ENCODE assay signal across 15 cellular contexts in the genomic region with DNA sequence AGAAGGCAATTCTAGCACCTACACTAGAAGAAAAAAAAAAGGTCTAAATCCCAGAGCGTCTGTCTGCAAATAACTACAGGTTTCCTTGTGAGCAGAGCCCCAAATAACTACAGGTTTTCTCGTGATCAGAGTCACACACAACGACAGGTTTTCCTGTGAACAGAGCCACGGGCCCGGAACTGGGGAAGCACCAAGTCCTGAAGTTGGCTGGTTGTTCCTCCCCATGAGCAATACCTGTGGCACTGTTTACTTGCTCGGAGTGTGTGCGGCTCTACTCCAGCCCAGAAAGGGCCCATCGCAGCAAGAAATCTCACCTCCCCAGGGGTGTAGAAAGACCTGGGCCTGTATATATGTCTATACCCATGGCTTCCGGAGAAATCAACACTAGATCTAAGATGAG. TPM values are rescaled to one million over a fixed set of nuclear protein-coding genes. Genes with fewer than 3 reads are reported as not detected.
A peak's percentile ranks its signal among the peaks of the same experiment; 100 is the strongest.
DNase-seq lines count a peak whose midpoint lies in the region; ATAC-seq and TF ChIP-seq lines count a peak whose summit lies in the region.
"Had no signal": no experiment of that assay in that cellular context is flagged by ENCODE, and none has a peak within 500 bp of the region (broad histone marks: within the 10 kb centered on the region; RNA-seq: fewer than 3 reads in every experiment).

No MANE protein-coding gene starts in this region.

- no peaks in the 10 kb centered on the region for H3K36me3 ChIP-seq in ovary

- H3K9me3 Mint-ChIP-seq in WTC11 = no peaks in the 10 kb centered on the region
- H3K9me3 Mint-ChIP-seq: stimulated activated memory B cell treated with anti-CD40 and anti-IgM and Interleukin-4, amounts not matched to agents 10 μg/mL and 1 μg/mL and 100 μg/mL, for 72 hours had no signal

- H3K4me1 ChIP-seq in right cardiac atrium (ENCODE audit: control insufficient read depth, insufficient read depth, low read length) (peaks cover 6% of the 10 kb centered on the region), ovary (ENCODE audit: insufficient read depth) (no peaks in the 10 kb centered on the region)
- H3K4me1 ChIP-seq: foreskin keratinocyte had no signal

- WGBS in right cardiac atrium = 60% methylated on average over 9 of the region's 9 CpGs
- WGBS in ovary, 3 donors = 79 to 95% (median 91%) methylated on average over 9 of the region's 9 CpGs

- TF ChIP-seq CTCF in AG10803 (conservative IDR thresholded peaks at IDR 0.05; ENCODE audit: low read length) (no peak), WTC11 (IDR thresholded peaks at IDR 0.05) (no peak), ovary (IDR thresholded peaks at IDR 0.05) (no peak)

- no peak for TF ChIP-seq POLR2A in ovary (IDR thresholded peaks at IDR 0.05)

- H3K27me3 ChIP-seq in right cardiac atrium (ENCODE audit: control insufficient read depth, insufficient read depth) (no peaks in the 10 kb centered on the region), ovary (no peaks in the 10 kb centered on the region)

- POLR2A ChIA-PET in WTC11 (lab: Charles Lee) = no interaction called here

- H3K36me3 Mint-ChIP-seq in WTC11 = no peaks in the 10 kb centered on the region
- H3K36me3 Mint-ChIP-seq: stimulated activated memory B cell treated with anti-CD40 and anti-IgM and Interleukin-4, amounts not matched to agents 10 μg/mL and 1 μg/mL and 100 μg/mL, for 72 hours had no signal

- intact Hi-C loops in right cardiac atrium (cut with DNase I) (no loop called here), ovary (cut with DNase I) (no loop called here)

- H3K4me3 ChIP-seq in AG10803 (ENCODE audit: low read length) = peak overlapping the region; percentile 83
- H3K4me3 ChIP-seq in right cardiac atrium (ENCODE audit: low read length) = peak overlapping the region; percentile 61
- peak overlapping the region; percentile 46 for H3K4me3 ChIP-seq in ovary

- no peak overlapping the region for H3K27ac Mint-ChIP-seq in WTC11
- H3K27ac Mint-ChIP-seq: stimulated activated memory B cell treated with anti-CD40 and anti-IgM and Interleukin-4, amounts not matched to agents 10 μg/mL and 1 μg/mL and 100 μg/mL, for 72 hours had no signal

- H3K27ac ChIP-seq in right cardiac atrium (ENCODE audit: low read length) (peak overlapping the region; percentile 14), ovary (no peak overlapping the region)
- H3K27ac ChIP-seq: foreskin keratinocyte, VCaP had no signal

- peaks cover 7% of the 10 kb centered on the region for H3K27me3 Mint-ChIP-seq in WTC11 (ENCODE audit: low read depth)

- ATAC-seq in WTC11 (no peak), right cardiac atrium (peak in 1 of 2 donors; percentile 4), GM18519 (IDR thresholded peaks at IDR 0.05; ENCODE audit: low FRiP score, unreplicated experiment) (no peak), GM21576 (IDR thresholded peaks at IDR 0.05; ENCODE audit: unreplicated experiment) (no peak)
- ATAC-seq: stimulated activated memory B cell treated with anti-CD40 and anti-IgM and Interleukin-4, amounts not matched to agents 10 μg/mL and 1 μg/mL and 100 μg/mL, for 72 hours had no signal

- DNase-seq in AG10803 (ENCODE audit: low read depth) (peak; percentile 37), WTC11 (ENCODE audit: low spot score) (no peak), right cardiac atrium (no peak), ovary (no peak), NCI-H2196 (lab: John Stamatoyannopoulos, UW; ENCODE audit: unreplicated experiment) (no peak), NCI-H526 (lab: John Stamatoyannopoulos, UW) (no peak)
- DNase-seq: activated CD8-positive, alpha-beta memory T cell treated with anti-CD3 and anti-CD28 coated beads, Interleukin-2, amount 50 U/mL, for 4 hours; activated naive CD4-positive, alpha-beta T cell; foreskin keratinocyte; Kasumi-1; NCI-H1694 had no signal

- no peak for TF ChIP-seq EP300 in ovary (IDR thresholded peaks at IDR 0.05)

- H3K4me1 Mint-ChIP-seq in WTC11 = peaks cover 58% of the 10 kb centered on the region
- H3K4me1 Mint-ChIP-seq: stimulated activated memory B cell treated with anti-CD40 and anti-IgM and Interleukin-4, amounts not matched to agents 10 μg/mL and 1 μg/mL and 100 μg/mL, for 72 hours had no signal

- CTCF ChIA-PET in WTC11 (lab: Charles Lee) = interaction anchor here (1.5 to 1.8 kb wide), 3 partner anchors 34 to 387 kb away, joined by 5 to 8 read pairs (median 6); no protein-coding TSS in a partner anchor

- peak overlapping the region; percentile 78 for H3K4me3 Mint-ChIP-seq in WTC11
- H3K4me3 Mint-ChIP-seq: stimulated activated memory B cell treated with anti-CD40 and anti-IgM and Interleukin-4, amounts not matched to agents 10 μg/mL and 1 μg/mL and 100 μg/mL, for 72 hours had no signal

- H3K9me3 ChIP-seq in right cardiac atrium (ENCODE audit: control insufficient read depth, low read length) (no peaks in the 10 kb centered on the region), ovary (no peaks in the 10 kb centered on the region)

TF ChIP-seq in WTC11, 78 proteins besides CTCF, POLR2A, EP300 and RAD21:
- TF ChIP-seq GABPB1 (CRISPR knock-in tag; IDR thresholded peaks at IDR 0.05) (0 out of 2 replicates have a peak, but pooled peaks have one; percentile 5), NFE2L1 (CRISPR knock-in tag; IDR thresholded peaks at IDR 0.05) (no peak), TEAD1 (CRISPR knock-in tag; IDR thresholded peaks at IDR 0.05) (no peak)
- TF ChIP-seq, protein P1, sequence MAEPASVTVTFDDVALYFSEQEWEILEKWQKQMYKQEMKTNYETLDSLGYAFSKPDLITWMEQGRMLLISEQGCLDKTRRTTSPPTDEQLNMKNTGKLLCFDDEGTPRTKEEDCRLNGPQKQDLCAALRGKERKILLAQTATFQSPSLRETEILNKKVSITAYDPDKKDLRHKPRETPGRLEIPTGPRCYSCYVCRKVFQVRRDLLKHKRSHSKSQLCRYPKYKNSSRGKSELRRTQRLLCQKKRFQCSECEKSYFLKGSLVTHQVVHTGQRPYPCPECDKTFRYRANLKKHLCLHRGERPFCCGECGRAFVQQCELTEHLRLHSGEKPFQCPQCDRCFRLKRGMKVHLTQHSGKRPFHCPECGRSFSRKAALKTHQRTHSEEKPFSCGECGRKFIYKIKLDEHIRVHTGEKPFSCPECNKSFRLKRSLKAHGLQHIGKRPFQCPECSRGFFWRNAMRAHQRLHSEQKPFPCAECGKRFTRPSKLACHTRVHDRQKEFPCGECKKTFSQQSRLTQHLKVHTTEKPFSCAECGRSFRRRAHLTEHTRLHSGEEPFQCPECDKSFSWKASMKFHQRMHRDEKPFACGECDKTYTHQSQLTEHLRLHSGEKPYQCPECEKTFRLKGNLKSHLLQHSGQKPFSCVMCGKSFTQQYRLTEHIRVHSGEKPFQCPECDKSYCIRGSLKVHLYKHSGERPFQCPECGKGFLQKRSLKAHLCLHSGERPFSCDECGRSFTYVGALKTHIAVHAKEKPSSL (CRISPR knock-in tag; conservative IDR thresholded peaks at IDR 0.05) = no peak

RNA-seq across cellular contexts. Expression of a gene that starts 0.6 kb away (rescaled TPM):
- 2.2 to 3.5 TPM (median 3.1 TPM) in 3 replicates for total RNA-seq in WTC11 (2021)
- total RNA-seq in right cardiac atrium = 10 to 100 TPM; 21.0 to 56.3 (median 30.2) TPM
- polyA plus RNA-seq in right cardiac atrium = 21.2 TPM
- total RNA-seq in ovary = 1 to 10 TPM in 6 of 7 donors, under 1 TPM in 1; 0.40 to 5.6 (median 4.4) TPM
- 10 to 100 TPM in 1 of 2 donors, 1 to 10 TPM in 1; 2.2 to 19.5 TPM for polyA plus RNA-seq in ovary
- total RNA-seq: foreskin keratinocyte had no signal
- polyA plus RNA-seq: foreskin keratinocyte had no signal
